Comparison of ENCODE assay signal across 1 cellular context in the genomic region with DNA sequence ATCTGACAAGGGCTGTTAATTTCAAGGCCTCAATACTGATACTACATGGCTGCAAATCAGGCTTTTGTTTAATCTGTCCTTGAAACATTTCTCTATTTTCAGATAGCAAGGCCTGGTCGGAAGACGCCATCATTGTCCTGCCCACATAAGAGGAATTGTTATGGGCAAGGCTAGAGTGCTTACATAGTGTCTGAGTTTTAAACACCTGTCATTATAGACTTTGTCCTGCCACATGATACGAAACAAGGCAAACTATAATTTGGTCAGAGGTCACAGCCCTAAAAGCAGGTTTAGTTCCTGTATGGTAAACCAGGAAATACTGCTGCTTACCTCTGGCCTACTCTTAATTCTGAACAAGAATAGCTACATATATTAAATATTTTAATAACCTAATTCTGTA.
TF ChIP-seq lines count a peak whose summit lies in the region.

No MANE protein-coding gene starts in this region.

TF ChIP-seq in liver, 16 proteins besides CTCF, POLR2A, EP300 and RAD21 (continued from another document):
- TF ChIP-seq REST (IDR thresholded peaks at IDR 0.05) (peak; percentile 77), FOXA2 (IDR thresholded peaks at IDR 0.05) (peak; percentile 73), EGR1 (IDR thresholded peaks at IDR 0.05; ENCODE audit: low read depth in 2 of 2) (peak in 1 of 2 donors; percentile 47), SP1 (IDR thresholded peaks at IDR 0.05) (peak; percentile 98), NR2F2 (IDR thresholded peaks at IDR 0.05) (peak; percentile 13), FOXA1 (IDR thresholded peaks at IDR 0.05) (peak; percentile 35), GABPA (IDR thresholded peaks at IDR 0.05 in 1 of 2, conservative IDR thresholded peaks at IDR 0.05 in 1 of 2) (peak in 1 of 2 donors; percentile 64), YY1 (IDR thresholded peaks at IDR 0.05) (peak; percentile 86), HNF4G (IDR thresholded peaks at IDR 0.05) (peak; percentile 89), MAX (IDR thresholded peaks at IDR 0.05) (peak; percentile 60), TAF1 (conservative IDR thresholded peaks at IDR 0.05) (no peak), HNF4A (conservative IDR thresholded peaks at IDR 0.05) (peak; percentile 95), JUND (IDR thresholded peaks at IDR 0.05) (peak in 1 of 2 donors; percentile 54), RXRA (IDR thresholded peaks at IDR 0.05) (peak; percentile 91 to 92)
- TF ChIP-seq, protein P1, sequence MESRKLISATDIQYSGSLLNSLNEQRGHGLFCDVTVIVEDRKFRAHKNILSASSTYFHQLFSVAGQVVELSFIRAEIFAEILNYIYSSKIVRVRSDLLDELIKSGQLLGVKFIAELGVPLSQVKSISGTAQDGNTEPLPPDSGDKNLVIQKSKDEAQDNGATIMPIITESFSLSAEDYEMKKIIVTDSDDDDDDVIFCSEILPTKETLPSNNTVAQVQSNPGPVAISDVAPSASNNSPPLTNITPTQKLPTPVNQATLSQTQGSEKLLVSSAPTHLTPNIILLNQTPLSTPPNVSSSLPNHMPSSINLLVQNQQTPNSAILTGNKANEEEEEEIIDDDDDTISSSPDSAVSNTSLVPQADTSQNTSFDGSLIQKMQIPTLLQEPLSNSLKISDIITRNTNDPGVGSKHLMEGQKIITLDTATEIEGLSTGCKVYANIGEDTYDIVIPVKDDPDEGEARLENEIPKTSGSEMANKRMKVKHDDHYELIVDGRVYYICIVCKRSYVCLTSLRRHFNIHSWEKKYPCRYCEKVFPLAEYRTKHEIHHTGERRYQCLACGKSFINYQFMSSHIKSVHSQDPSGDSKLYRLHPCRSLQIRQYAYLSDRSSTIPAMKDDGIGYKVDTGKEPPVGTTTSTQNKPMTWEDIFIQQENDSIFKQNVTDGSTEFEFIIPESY (IDR thresholded peaks at IDR 0.05), result peak; percentile 62
TF ChIP-seq in liver: peak in this region for 14.
